Comparison of ENCODE assay signal across 8 cellular contexts in the genomic region with DNA sequence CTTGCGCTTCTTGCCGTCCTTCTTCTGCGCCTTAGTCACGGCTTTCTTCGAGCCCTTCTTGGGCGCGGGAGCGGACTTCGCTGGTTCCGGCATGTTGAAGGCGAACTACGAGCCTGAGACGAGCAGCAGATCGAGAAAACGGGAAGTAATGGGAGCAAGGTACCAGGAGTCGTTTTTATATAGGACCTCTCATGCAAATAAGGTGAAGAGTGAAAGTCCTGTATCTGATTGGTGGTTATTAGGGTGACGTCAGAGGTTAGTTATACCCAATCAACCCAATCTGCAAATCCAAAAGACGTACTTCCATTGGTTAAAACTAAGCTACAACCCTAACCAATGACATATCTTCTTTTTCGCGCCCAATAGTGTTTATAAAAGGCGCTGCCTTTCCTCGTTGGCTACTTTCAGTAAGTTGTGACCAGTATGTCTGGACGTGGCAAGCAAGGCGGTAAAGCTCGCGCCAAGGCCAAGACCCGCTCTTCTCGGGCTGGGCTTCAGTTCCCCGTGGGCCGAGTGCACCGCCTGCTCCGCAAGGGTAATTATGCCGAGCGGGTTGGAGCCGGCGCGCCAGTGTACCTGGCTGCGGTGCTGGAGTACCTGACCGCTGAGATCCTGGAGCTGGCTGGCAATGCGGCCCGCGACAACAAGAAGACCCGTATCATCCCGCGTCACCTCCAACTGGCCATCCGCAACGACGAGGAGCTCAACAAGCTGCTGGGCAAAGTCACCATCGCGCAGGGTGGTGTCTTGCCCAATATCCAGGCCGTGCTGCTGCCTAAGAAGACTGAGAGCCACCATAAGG.
A peak's percentile ranks its signal among the peaks of the same experiment; 100 is the strongest.
DNase-seq lines count a peak whose midpoint lies in the region; ATAC-seq, FAIRE-seq and TF ChIP-seq lines count a peak whose summit lies in the region.

No MANE protein-coding gene starts in this region.

- 0 to 4% (median 2%) methylated on average over 29 to 51 of the region's 51 CpGs for WGBS in heart left ventricle, 4 donors
- WGBS in pancreas, 2 donors, result 3 to 4% methylated on average over 51 of the region's 51 CpGs
- WGBS in urinary bladder, result 4% methylated on average over 51 of the region's 51 CpGs

- TF ChIP-seq POLR2A in heart left ventricle (IDR thresholded peaks at IDR 0.05), result peak; percentile 15 to 96

- peak overlapping the region; percentile 88 for H3K9ac ChIP-seq in adipocyte (ENCODE audit: low read length)

- ATAC-seq in HG02610 (IDR thresholded peaks at IDR 0.05; ENCODE audit: unreplicated experiment) (peak; percentile 80), SK-N-SH treated with all-trans-retinoic acid at 6 μM for 48 hours (peak; percentile 82), heart left ventricle (peak; percentile 95 to 98 (median 96)), pancreas (peak; percentile 90 to 96 (median 92))

- H3K9me3 ChIP-seq in adipocyte (ENCODE audit: control insufficient read depth, low read length), result no peaks in the 10 kb centered on the region
- no peaks in the 10 kb centered on the region for H3K9me3 ChIP-seq in heart left ventricle
- H3K9me3 ChIP-seq in pancreas, result no peaks in the 10 kb centered on the region

- peak; percentile 92 for FAIRE-seq in pancreas (lab: Jason Lieb, UNC)

- DNase-seq in GM12865 (ENCODE audit: low read depth) (peak; percentile 99), NCI-H1048 (lab: John Stamatoyannopoulos, UW) (peak; percentile 88), adipocyte (ENCODE audit: low read depth) (peak; percentile 98), heart left ventricle (peak; percentile 73 to 84 (median 79)), pancreas (peak; percentile 80 to 91 (median 86))

- intact Hi-C loops in heart left ventricle (cut with DNase I), result loop anchor here in 5 of 10 donors (1.0 to 10.0 kb wide), 7 partner anchors 14 to 1190 kb away; partner anchors contain the start of gene ZSCAN31 (in 1 of the 5)
- intact Hi-C loops in pancreas (cut with DNase I), result no loop called here

- H3K36me3 ChIP-seq in adipocyte (ENCODE audit: control insufficient read depth, insufficient read depth, low read length, severe bottlenecking) (no peaks in the 10 kb centered on the region), heart left ventricle (peaks cover 0 to 7% (median 0%) of the 10 kb centered on the region in 9 donors), pancreas (no peaks in the 10 kb centered on the region), urinary bladder (ENCODE audit: insufficient read depth) (no peaks in the 10 kb centered on the region)

- peaks cover 16% of the 10 kb centered on the region for H3K4me1 ChIP-seq in adipocyte (ENCODE audit: control insufficient read depth, insufficient read depth, low read length)
- peaks cover 0 to 37% (median 11%) of the 10 kb centered on the region in 12 donors for H3K4me1 ChIP-seq in heart left ventricle
- H3K4me1 ChIP-seq in pancreas, result peaks cover 4 to 8% (median 6%) of the 10 kb centered on the region in 3 donors
- H3K4me1 ChIP-seq in urinary bladder (ENCODE audit: insufficient read depth), result no peaks in the 10 kb centered on the region

- H3K27ac ChIP-seq in heart left ventricle (peak overlapping the region; percentile 77 to 98 (median 90)), pancreas (peak overlapping the region; percentile 84 to 94 (median 92)), urinary bladder (ENCODE audit: low read depth) (peak overlapping the region; percentile 60)

- no peaks in the 10 kb centered on the region for H3K27me3 ChIP-seq in adipocyte (replicated peaks; ENCODE audit: control insufficient read depth, insufficient read depth, low read length)
- no peaks in the 10 kb centered on the region for H3K27me3 ChIP-seq in heart left ventricle
- no peaks in the 10 kb centered on the region for H3K27me3 ChIP-seq in pancreas

- H3K4me3 ChIP-seq in GM12865 (ENCODE audit: low read depth, low read length), result peak overlapping the region; percentile 87
- H3K4me3 ChIP-seq in adipocyte (ENCODE audit: low read length), result peak overlapping the region; percentile 94
- peak overlapping the region; percentile 30 to 79 (median 65) for H3K4me3 ChIP-seq in heart left ventricle
- peak overlapping the region; percentile 41 to 59 (median 56) for H3K4me3 ChIP-seq in pancreas
- peak overlapping the region; percentile 49 for H3K4me3 ChIP-seq in urinary bladder (ENCODE audit: low read depth, low read length)

- TF ChIP-seq CTCF in GM12865 (IDR thresholded peaks at IDR 0.05; ENCODE audit: insufficient read depth, low read depth, low read length, missing control alignments) (no peak), heart left ventricle (IDR thresholded peaks at IDR 0.05) (no peak), pancreas (IDR thresholded peaks at IDR 0.05) (no peak)

TF ChIP-seq in SK-N-SH treated with all-trans-retinoic acid at 6 μM for 48 hours, 23 proteins besides CTCF, POLR2A, EP300 and RAD21:
- no peak for TF ChIP-seq RARB (CRISPR knock-in tag; IDR thresholded peaks at IDR 0.05)
- TF ChIP-seq GLIS3 (CRISPR knock-in tag; IDR thresholded peaks at IDR 0.05), result 0 out of 2 replicates have a peak, but pooled peaks have one; percentile 49
- TF ChIP-seq CSDC2 (CRISPR knock-in tag; IDR thresholded peaks at IDR 0.05), result no peak

Comparison
In these comparisons a context has a peak if more than half of its experiments do, and no peak if none do; other contexts are left out.
1. Peak in every context shown above with its lines: DNase-seq, ATAC-seq, H3K4me3 ChIP-seq and H3K27ac ChIP-seq.